Comparison of ENCODE assay signal across 31 cellular contexts in genomic region chr12:675562-675961, GRCh38. TPM values are rescaled to one million over a fixed set of nuclear protein-coding genes. Genes with fewer than 3 reads are reported as not detected.
DNase-seq lines count a peak whose midpoint lies in the region; ATAC-seq and FAIRE-seq lines count a peak whose summit lies in the region.
"Had no signal": no experiment of that assay in that cellular context is flagged by ENCODE, and none has a peak within 500 bp of the region (broad histone marks: within the 10 kb centered on the region; RNA-seq: fewer than 3 reads in every experiment).

No MANE protein-coding gene starts in this region.

- H3K9me3 Mint-ChIP-seq in central memory CD8-positive, alpha-beta T cell = no peaks in the 10 kb centered on the region
- no peaks in the 10 kb centered on the region for H3K9me3 Mint-ChIP-seq in stimulated activated memory B cell treated with anti-CD40 and anti-IgM and Interleukin-4, amounts not matched to agents 10 μg/mL and 1 μg/mL and 100 μg/mL, for 72 hours
- H3K9me3 Mint-ChIP-seq: type B pancreatic cell had no signal

- no peak overlapping the region for H3K4me3 ChIP-seq in BLaER1
- no peak overlapping the region for H3K4me3 ChIP-seq in small intestine (ENCODE audit: low read depth in 1 of 2, low read length in 2 of 2)
- H3K4me3 ChIP-seq: esophagus muscularis mucosa, psoas muscle, sigmoid colon had no signal

- no peaks in the 10 kb centered on the region for H3K27me3 Mint-ChIP-seq in T-helper 17 cell
- no peaks in the 10 kb centered on the region for H3K27me3 Mint-ChIP-seq in central memory CD8-positive, alpha-beta T cell
- H3K27me3 Mint-ChIP-seq in stimulated activated memory B cell treated with anti-CD40 and anti-IgM and Interleukin-4, amounts not matched to agents 10 μg/mL and 1 μg/mL and 100 μg/mL, for 72 hours = no peaks in the 10 kb centered on the region

- H3K27ac Mint-ChIP-seq in T-helper 17 cell = peak overlapping the region; percentile 98
- H3K27ac Mint-ChIP-seq in central memory CD8-positive, alpha-beta T cell (ENCODE audit: low read depth) = peak overlapping the region; percentile 95
- no peak overlapping the region for H3K27ac Mint-ChIP-seq in stimulated activated memory B cell treated with anti-CD40 and anti-IgM and Interleukin-4, amounts not matched to agents 10 μg/mL and 1 μg/mL and 100 μg/mL, for 72 hours
- H3K27ac Mint-ChIP-seq: brain, type B pancreatic cell had no signal

- no peak overlapping the region for H3K4me3 Mint-ChIP-seq in T-helper 17 cell
- H3K4me3 Mint-ChIP-seq in central memory CD8-positive, alpha-beta T cell = no peak overlapping the region
- no peak overlapping the region for H3K4me3 Mint-ChIP-seq in stimulated activated memory B cell treated with anti-CD40 and anti-IgM and Interleukin-4, amounts not matched to agents 10 μg/mL and 1 μg/mL and 100 μg/mL, for 72 hours
- H3K4me3 Mint-ChIP-seq: brain, type B pancreatic cell had no signal

- H3K36me3 ChIP-seq in BLaER1 (no peaks in the 10 kb centered on the region), small intestine (ENCODE audit: control insufficient read depth in 2 of 2, insufficient read depth in 2 of 2, low read length in 2 of 2) (no peaks in the 10 kb centered on the region)
- H3K36me3 ChIP-seq: esophagus muscularis mucosa, sigmoid colon had no signal

- FAIRE-seq in small intestine (lab: Jason Lieb, UNC) = no peak
- FAIRE-seq: keratinocyte had no signal

- no peaks in the 10 kb centered on the region for H3K36me3 Mint-ChIP-seq in T-helper 17 cell (ENCODE audit: low read depth)
- peaks cover 20% of the 10 kb centered on the region for H3K36me3 Mint-ChIP-seq in central memory CD8-positive, alpha-beta T cell (ENCODE audit: insufficient read depth)
- no peaks in the 10 kb centered on the region for H3K36me3 Mint-ChIP-seq in stimulated activated memory B cell treated with anti-CD40 and anti-IgM and Interleukin-4, amounts not matched to agents 10 μg/mL and 1 μg/mL and 100 μg/mL, for 72 hours
- H3K36me3 Mint-ChIP-seq: brain, type B pancreatic cell had no signal

- peaks cover 30% of the 10 kb centered on the region for H3K4me1 ChIP-seq in BLaER1
- H3K4me1 ChIP-seq in small intestine (ENCODE audit: control insufficient read depth in 2 of 2, insufficient read depth in 1 of 2, low read depth in 1 of 2, low read length in 1 of 2) = no peaks in the 10 kb centered on the region
- H3K4me1 ChIP-seq: psoas muscle, sigmoid colon had no signal

- no peaks in the 10 kb centered on the region for H4K20me1 ChIP-seq in BLaER1

- 95 to 96% (median 96%) methylated on average over 4 of the region's 4 CpGs for WGBS in small intestine, 3 donors

- ATAC-seq in T-helper 17 cell = no peak
- no peak for ATAC-seq in central memory CD8-positive, alpha-beta T cell (replicated peaks; ENCODE audit: extremely low read depth, poor library complexity, severe bottlenecking)
- ATAC-seq in stimulated activated memory B cell treated with anti-CD40 and anti-IgM and Interleukin-4, amounts not matched to agents 10 μg/mL and 1 μg/mL and 100 μg/mL, for 72 hours = no peak
- ATAC-seq: psoas muscle had no signal

- no peak overlapping the region for H3K9ac ChIP-seq in BLaER1

- peaks cover 38% of the 10 kb centered on the region for H3K4me1 Mint-ChIP-seq in T-helper 17 cell
- peaks cover 64% of the 10 kb centered on the region for H3K4me1 Mint-ChIP-seq in central memory CD8-positive, alpha-beta T cell
- H3K4me1 Mint-ChIP-seq in stimulated activated memory B cell treated with anti-CD40 and anti-IgM and Interleukin-4, amounts not matched to agents 10 μg/mL and 1 μg/mL and 100 μg/mL, for 72 hours = peaks cover 51% of the 10 kb centered on the region
- H3K4me1 Mint-ChIP-seq: brain had no signal

- H3K9me3 ChIP-seq in BLaER1 = no peaks in the 10 kb centered on the region
- H3K9me3 ChIP-seq in T-helper 17 cell (ENCODE audit: control insufficient read depth, low read length, poor library complexity, severe bottlenecking) = no peaks in the 10 kb centered on the region
- no peaks in the 10 kb centered on the region for H3K9me3 ChIP-seq in small intestine (ENCODE audit: control insufficient read depth, low read depth)
- H3K9me3 ChIP-seq: esophagus muscularis mucosa, psoas muscle, sigmoid colon had no signal

- peak overlapping the region; percentile 63 for H3K4me2 ChIP-seq in BLaER1

- DNase-seq in Ammon's horn (ENCODE audit: low spot score) = peak; percentile 42
- no peak for DNase-seq in T-helper 17 cell
- DNase-seq in central memory CD8-positive, alpha-beta T cell (ENCODE audit: low spot score in 2 of 2) = no peak
- DNase-seq in small intestine = no peak
- no peak for DNase-seq in GDM1 (lab: John Stamatoyannopoulos, UW)
- DNase-seq: activated CD4-positive, CD25-positive, alpha-beta regulatory T cell; activated gamma-delta T cell; amniotic stem cell; cerebellar nuclear complex; dermis blood vessel endothelial cell; DMS79 treated with DMSO at 0.1 percent for 48 hours; foreskin fibroblast; GF-D8; GOT3; IMR-90; left ventricle myocardium superior; NCI-H146; NCI-H446 treated with DMSO at 0.1 percent for 48 hours; NCI-H774; psoas muscle; sigmoid colon; stimulated activated CD4-positive, alpha-beta T cell treated with anti-CD3 and anti-CD28 coated beads, Interleukin-4, amount 100 ng/mL, for 24 hours; SW 1271 had no signal

- no peaks in the 10 kb centered on the region for H3K27me3 ChIP-seq in BLaER1
- no peaks in the 10 kb centered on the region for H3K27me3 ChIP-seq in small intestine (ENCODE audit: control insufficient read depth in 2 of 2, insufficient read depth in 2 of 2, low read length in 2 of 2)
- H3K27me3 ChIP-seq: esophagus muscularis mucosa, sigmoid colon had no signal

- H3K27ac ChIP-seq in BLaER1 (no peak overlapping the region), small intestine (ENCODE audit: low read depth in 1 of 2, low read length in 1 of 2) (no peak overlapping the region)
- H3K27ac ChIP-seq: C4-2B, esophagus muscularis mucosa, psoas muscle, sigmoid colon had no signal

RNA-seq across cellular contexts. Expression of gene NINJ2, which starts 12.3 kb away (rescaled TPM):
- 1 to 10 TPM; 6.1 to 6.3 TPM for total RNA-seq in T-helper 17 cell
- 1 to 10 TPM in 2 of 3 donors, under 1 TPM in 1; 0.67 to 8.1 (median 5.2) TPM for polyA plus RNA-seq in small intestine
- total RNA-seq: IMR-90 had no signal
- polyA plus RNA-seq: AG04450, IMR-90 had no signal
